Comparison of ENCODE assay signal across 1 cellular context in genomic region chr11:46075168-46075567, GRCh38.
A peak's percentile ranks its signal among the peaks of the same experiment; 100 is the strongest.
TF ChIP-seq lines count a peak whose summit lies in the region.

No MANE protein-coding gene starts in this region.

TF ChIP-seq in K562, 482 proteins besides CTCF, POLR2A, EP300 and RAD21 (continued from another document and continues in another):
- no peak for TF ChIP-seq E2F1 (CRISPR knock-in tag; IDR thresholded peaks at IDR 0.05)
- TF ChIP-seq DMBX1 (CRISPR knock-in tag; IDR thresholded peaks at IDR 0.05; ENCODE audit: borderline replicate concordance) = no peak
- TF ChIP-seq ZNF239 (CRISPR knock-in tag; IDR thresholded peaks at IDR 0.05) = no peak
- no peak for TF ChIP-seq CBX5 (IDR thresholded peaks at IDR 0.05; ENCODE audit: borderline replicate concordance, low read depth)
- TF ChIP-seq GTF3C2 (IDR thresholded peaks at IDR 0.05; ENCODE audit: borderline replicate concordance, extremely low read depth, insufficient read length) = no peak
- TF ChIP-seq SLC30A9 (CRISPR knock-in tag; IDR thresholded peaks at IDR 0.05) = no peak
- peak; percentile 89 for TF ChIP-seq HMBOX1 (IDR thresholded peaks at IDR 0.05)
- peak; percentile 51; the same call in 1 of the 2 replicates for TF ChIP-seq TOE1 (IDR thresholded peaks at IDR 0.05; ENCODE audit: borderline replicate concordance)
- TF ChIP-seq TOE1 (CRISPR knock-in tag; IDR thresholded peaks at IDR 0.05; ENCODE audit: borderline replicate concordance, low read depth) = no peak
- peak; percentile 93 for TF ChIP-seq SMARCE1 (IDR thresholded peaks at IDR 0.05)
- peak in 1 of 2 experiments; percentile 63; a peak in 1 of 4 replicates for TF ChIP-seq ZMIZ1 (IDR thresholded peaks at IDR 0.05; ENCODE audit: low read depth in 2 of 2, low read length in 2 of 2)
- TF ChIP-seq EP400 (IDR thresholded peaks at IDR 0.05) = peak; percentile 43
- no peak for TF ChIP-seq ZNF398 (CRISPR knock-in tag; IDR thresholded peaks at IDR 0.05)
- TF ChIP-seq KAT7 (CRISPR knock-in tag; IDR thresholded peaks at IDR 0.05; ENCODE audit: borderline replicate concordance) = no peak
- no peak for TF ChIP-seq TSHZ1 (CRISPR knock-in tag; IDR thresholded peaks at IDR 0.05)
- TF ChIP-seq POLR2AphosphoS5 (IDR thresholded peaks at IDR 0.05; ENCODE audit: control insufficient read depth, insufficient read depth, low read depth, low read length) = peak; percentile 75; the same call in 1 of the 2 replicates
- no peak for TF ChIP-seq RBM39 (optimal IDR thresholded peaks at IDR 0.05; ENCODE audit: low read depth, low read length)
- no peak for TF ChIP-seq SP2 (IDR thresholded peaks at IDR 0.05; ENCODE audit: extremely low read depth, low read depth, low read length, poor library complexity, severe bottlenecking)
- no peak for TF ChIP-seq ZBTB33 (CRISPR knock-in tag; IDR thresholded peaks at IDR 0.05)
- TF ChIP-seq SMAD1 (IDR thresholded peaks at IDR 0.05; ENCODE audit: low read depth, low read length, partially characterized antibody) = no peak
- TF ChIP-seq KLF6 (CRISPR knock-in tag; IDR thresholded peaks at IDR 0.05; ENCODE audit: borderline replicate concordance) = no peak
- TF ChIP-seq RERE (CRISPR knock-in tag; IDR thresholded peaks at IDR 0.05; ENCODE audit: borderline replicate concordance) = no peak
- TF ChIP-seq CBX1 (IDR thresholded peaks at IDR 0.05; ENCODE audit: low read depth) = no peak
- no peak for TF ChIP-seq ILK (tag; IDR thresholded peaks at IDR 0.05; ENCODE audit: borderline replicate concordance, low read depth)
- TF ChIP-seq ZNF778 (CRISPR knock-in tag; IDR thresholded peaks at IDR 0.05) = no peak
- no peak for TF ChIP-seq MYNN (IDR thresholded peaks at IDR 0.05)
- TF ChIP-seq MYNN (CRISPR knock-in tag; IDR thresholded peaks at IDR 0.05) = no peak
- peak; percentile 96 for TF ChIP-seq JUND (IDR thresholded peaks at IDR 0.05; ENCODE audit: borderline replicate concordance, low read depth, low read length)
- TF ChIP-seq JUND (tag; IDR thresholded peaks at IDR 0.05; ENCODE audit: borderline replicate concordance, low read depth, low read length) = peak; percentile 92; the same call in 2 of the 3 replicates
- no peak for TF ChIP-seq MCM2 (IDR thresholded peaks at IDR 0.05; ENCODE audit: low read depth)
- TF ChIP-seq ZNF140 (CRISPR knock-in tag; IDR thresholded peaks at IDR 0.05) = no peak
- TF ChIP-seq HNRNPLL (IDR thresholded peaks at IDR 0.05; ENCODE audit: low read depth, low read length, poor library complexity, severe bottlenecking) = no peak
- no peak for TF ChIP-seq ZNF764 (CRISPR knock-in tag; IDR thresholded peaks at IDR 0.05; ENCODE audit: low read depth)
- TF ChIP-seq NR0B1 (IDR thresholded peaks at IDR 0.05; ENCODE audit: partially characterized antibody) = no peak
